ENCODE assay signal across 9 cellular contexts in genomic region chr11:112963368-112963955, GRCh38. TPM values are rescaled to one million over a fixed set of nuclear protein-coding genes. Genes with fewer than 3 reads are reported as not detected.
DNase-seq lines count a peak whose midpoint lies in the region; ATAC-seq and TF ChIP-seq lines count a peak whose summit lies in the region.
"Had no signal": no experiment of that assay in that cellular context is flagged by ENCODE, and none has a peak within 500 bp of the region (broad histone marks: within the 10 kb centered on the region; RNA-seq: fewer than 3 reads in every experiment).

No MANE protein-coding gene starts in this region.

- peak overlapping the region; percentile 90 for H3K9ac ChIP-seq in neural cell (ENCODE audit: low read length)

- POLR2A ChIA-PET in BJ (lab: Charles Lee), result no interaction called here

- no peaks in the 10 kb centered on the region for H3K36me3 ChIP-seq in BJ (ENCODE audit: control insufficient read depth, insufficient read depth, low read length)
- H3K36me3 ChIP-seq in esophagus muscularis mucosa, result no peaks in the 10 kb centered on the region
- H3K36me3 ChIP-seq in neural cell (ENCODE audit: insufficient read depth, low read length), result no peaks in the 10 kb centered on the region

- peak overlapping the region; percentile 79 to 86 (median 82) for H3K27ac ChIP-seq in esophagus muscularis mucosa (replicated peaks in 1 of 4)
- H3K27ac ChIP-seq in neural cell (ENCODE audit: low read length), result peak overlapping the region; percentile 96

- H3K27me3 ChIP-seq in BJ (ENCODE audit: control insufficient read depth, insufficient read depth, low read length) (peaks cover 18% of the 10 kb centered on the region), esophagus muscularis mucosa (peaks cover 0 to 21% (median 3%) of the 10 kb centered on the region in 4 donors), neural cell (ENCODE audit: insufficient read depth, low read depth, low read length) (no peaks in the 10 kb centered on the region)

- H3F3A ChIP-seq in neural cell (ENCODE audit: insufficient read depth, low read length, poor library complexity, severe bottlenecking), result peaks cover 3% of the 10 kb centered on the region

- H3K9me3 ChIP-seq in esophagus muscularis mucosa, result no peaks in the 10 kb centered on the region
- H3K9me3 ChIP-seq in neural cell (ENCODE audit: low read length), result no peaks in the 10 kb centered on the region

- H3K4me2 ChIP-seq in neural cell (ENCODE audit: low read length), result peak overlapping the region; percentile 78

- H3K79me2 ChIP-seq in neural cell (replicated peaks; ENCODE audit: insufficient read depth, low read length), result peaks cover 61% of the 10 kb centered on the region

- peak overlapping the region; percentile 39 for H3K4me3 ChIP-seq in BJ (ENCODE audit: low read depth, low read length)
- H3K4me3 ChIP-seq in esophagus muscularis mucosa, result peak overlapping the region; percentile 75 to 81 (median 78)
- peak overlapping the region; percentile 88 for H3K4me3 ChIP-seq in neural cell (ENCODE audit: low read length)

- no peak overlapping the region for H2AFZ ChIP-seq in neural cell (ENCODE audit: low read depth, low read length)

- no peak for TF ChIP-seq RAD21 in neural cell (conservative IDR thresholded peaks at IDR 0.05)

- WGBS in esophagus muscularis mucosa, result 5% methylated on average over 21 of the region's 48 CpGs

- no peak for DNase-seq in BJ (ENCODE audit: low read depth)
- peak; percentile 82 for DNase-seq in NCI-H2227 (lab: John Stamatoyannopoulos, UW; ENCODE audit: unreplicated experiment)
- DNase-seq in esophagus muscularis mucosa (ENCODE audit: extremely low spot score), result no peak
- DNase-seq in MV-4-11 (lab: John Stamatoyannopoulos, UW), result no peak
- DNase-seq in T-helper 1 cell, result no peak
- DNase-seq in cerebellar cortex (ENCODE audit: low spot score), result no peak
- DNase-seq: GF-D8 had no signal

- no peaks in the 10 kb centered on the region for H3K9me2 ChIP-seq in neural cell (ENCODE audit: insufficient read depth, low read length)

- TF ChIP-seq CTCF in BJ (IDR thresholded peaks at IDR 0.05; ENCODE audit: insufficient read depth, low read depth, low read length) (no peak), esophagus muscularis mucosa (IDR thresholded peaks at IDR 0.05) (no peak), neural cell (IDR thresholded peaks at IDR 0.05; ENCODE audit: poor library complexity, severe bottlenecking) (no peak)

- ATAC-seq in HG02981 (IDR thresholded peaks at IDR 0.05; ENCODE audit: unreplicated experiment), result no peak

- H4K20me1 ChIP-seq in neural cell (ENCODE audit: insufficient read depth), result peaks cover 9% of the 10 kb centered on the region

- intact Hi-C loops in esophagus muscularis mucosa (cut with DNase I), result loop anchor here (10.0 kb wide), 2 partner anchors 149 to 379 kb away; no protein-coding TSS in a partner anchor

- TF ChIP-seq EP300 in esophagus muscularis mucosa (IDR thresholded peaks at IDR 0.05) (no peak), neural cell (conservative IDR thresholded peaks at IDR 0.05; ENCODE audit: poor library complexity, severe bottlenecking) (no peak)

- TF ChIP-seq POLR2A in esophagus muscularis mucosa (IDR thresholded peaks at IDR 0.05; ENCODE audit: low read depth), result no peak

- H3K4me1 ChIP-seq in esophagus muscularis mucosa, result peaks cover 6 to 40% (median 31%) of the 10 kb centered on the region in 4 donors

- CTCF ChIA-PET in BJ (lab: Yijun Ruan, JAX), result no interaction called here

TF ChIP-seq in neural cell, 6 proteins besides CTCF, POLR2A, EP300 and RAD21:
- TF ChIP-seq, protein P1, sequence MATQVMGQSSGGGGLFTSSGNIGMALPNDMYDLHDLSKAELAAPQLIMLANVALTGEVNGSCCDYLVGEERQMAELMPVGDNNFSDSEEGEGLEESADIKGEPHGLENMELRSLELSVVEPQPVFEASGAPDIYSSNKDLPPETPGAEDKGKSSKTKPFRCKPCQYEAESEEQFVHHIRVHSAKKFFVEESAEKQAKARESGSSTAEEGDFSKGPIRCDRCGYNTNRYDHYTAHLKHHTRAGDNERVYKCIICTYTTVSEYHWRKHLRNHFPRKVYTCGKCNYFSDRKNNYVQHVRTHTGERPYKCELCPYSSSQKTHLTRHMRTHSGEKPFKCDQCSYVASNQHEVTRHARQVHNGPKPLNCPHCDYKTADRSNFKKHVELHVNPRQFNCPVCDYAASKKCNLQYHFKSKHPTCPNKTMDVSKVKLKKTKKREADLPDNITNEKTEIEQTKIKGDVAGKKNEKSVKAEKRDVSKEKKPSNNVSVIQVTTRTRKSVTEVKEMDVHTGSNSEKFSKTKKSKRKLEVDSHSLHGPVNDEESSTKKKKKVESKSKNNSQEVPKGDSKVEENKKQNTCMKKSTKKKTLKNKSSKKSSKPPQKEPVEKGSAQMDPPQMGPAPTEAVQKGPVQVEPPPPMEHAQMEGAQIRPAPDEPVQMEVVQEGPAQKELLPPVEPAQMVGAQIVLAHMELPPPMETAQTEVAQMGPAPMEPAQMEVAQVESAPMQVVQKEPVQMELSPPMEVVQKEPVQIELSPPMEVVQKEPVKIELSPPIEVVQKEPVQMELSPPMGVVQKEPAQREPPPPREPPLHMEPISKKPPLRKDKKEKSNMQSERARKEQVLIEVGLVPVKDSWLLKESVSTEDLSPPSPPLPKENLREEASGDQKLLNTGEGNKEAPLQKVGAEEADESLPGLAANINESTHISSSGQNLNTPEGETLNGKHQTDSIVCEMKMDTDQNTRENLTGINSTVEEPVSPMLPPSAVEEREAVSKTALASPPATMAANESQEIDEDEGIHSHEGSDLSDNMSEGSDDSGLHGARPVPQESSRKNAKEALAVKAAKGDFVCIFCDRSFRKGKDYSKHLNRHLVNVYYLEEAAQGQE (IDR thresholded peaks at IDR 0.05; ENCODE audit: borderline replicate concordance), result peak; percentile 83
- TF ChIP-seq EZH2 (IDR thresholded peaks at IDR 0.05; ENCODE audit: borderline replicate concordance, insufficient read depth, low read length, poor library complexity, severe bottlenecking) (no peak), MXI1 (conservative IDR thresholded peaks at IDR 0.05; ENCODE audit: poor library complexity, severe bottlenecking) (peak; percentile 11), SMC3 (conservative IDR thresholded peaks at IDR 0.05; ENCODE audit: poor library complexity) (no peak), POLR2AphosphoS5 (IDR thresholded peaks at IDR 0.05) (peak; percentile 20), TAF1 (IDR thresholded peaks at IDR 0.05; ENCODE audit: low read depth) (no peak)

RNA-seq across cellular contexts. Expression of gene NCAM1, which starts 2.2 kb away (rescaled TPM):
- polyA plus RNA-seq in BJ (2011; rRNA removed) (0.27 and 0.29 TPM in 2 replicates), neural cell (120 and 158 TPM in 2 replicates)
- polyA minus RNA-seq in BJ (2011; rRNA and poly(A)+ RNA removed), result 0.28 and 0.72 TPM in 2 replicates
- 100 to 1,000 TPM in 1 of 4 donors, 10 to 100 TPM in 3; 83.5 to 161 (median 95.2) TPM for total RNA-seq in esophagus muscularis mucosa
- 588 and 740 TPM in 2 replicates for polyA minus RNA-seq in neural cell

Comparison
In these comparisons a context has a peak if more than half of its experiments do, and no peak if none do; other contexts are left out.
1. RNA of gene NCAM1, which starts 2.2 kb away (polyA plus RNA-seq): 120 to 158 TPM in neural cell; 0.27 to 0.29 TPM in BJ; every median in the first group is over 10 times any median in the second.
2. Peak in every context shown above with its lines, with median percentiles within 50 percentile points of each other: H3K4me3 ChIP-seq.